Comparison of ENCODE assay signal across 16 cellular contexts in the genomic region with DNA sequence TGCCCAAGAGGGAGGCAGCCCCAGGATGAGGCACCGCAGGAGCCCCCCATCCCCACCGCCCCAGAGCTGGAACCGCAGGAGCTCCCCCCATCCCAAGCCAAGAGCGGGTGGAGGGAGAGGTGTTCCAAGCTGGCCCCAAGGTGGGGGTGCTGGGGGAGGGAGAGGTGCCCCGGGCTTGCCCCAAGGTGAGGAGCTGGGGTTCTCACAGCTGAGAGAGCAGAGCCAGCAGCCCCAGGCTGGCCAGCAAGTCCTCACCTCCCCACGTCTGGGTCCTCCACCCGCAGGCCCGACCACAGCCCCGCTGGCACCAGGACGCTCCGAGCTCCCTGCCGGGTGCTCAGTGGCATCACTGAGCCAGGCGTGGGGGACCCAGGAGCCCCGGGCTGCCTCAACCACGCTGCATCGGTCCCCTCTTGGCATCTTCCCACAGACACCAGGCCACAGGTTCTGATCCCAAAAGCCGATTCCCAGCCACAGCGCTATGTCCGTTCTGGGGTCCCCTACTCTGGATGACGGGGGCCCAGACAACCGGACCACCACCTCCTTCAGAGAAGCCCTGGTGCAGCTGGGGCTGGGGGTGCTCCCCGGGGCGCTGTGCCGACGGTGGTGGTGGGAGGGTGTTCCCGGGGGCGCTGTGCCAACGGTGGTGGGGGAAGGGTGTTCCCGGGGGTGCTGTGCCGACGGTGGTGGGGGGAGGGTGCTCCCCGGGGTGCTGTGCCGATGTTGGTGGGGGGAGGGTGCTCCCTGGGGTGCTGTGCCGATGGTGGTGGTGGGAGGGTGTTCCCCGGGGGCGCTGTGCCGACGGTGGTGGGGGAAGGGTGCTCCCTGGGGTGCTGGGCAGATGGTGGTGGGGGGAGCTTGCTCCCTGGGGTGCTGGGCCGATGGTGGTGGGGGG.
"Had no signal": no experiment of that assay in that cellular context is flagged by ENCODE, and none has a peak within 500 bp of the region (broad histone marks: within the 10 kb centered on the region; RNA-seq: fewer than 3 reads in every experiment).

No MANE protein-coding gene starts in this region.

- H3K4me3 Mint-ChIP-seq: activated naive CD4-positive, alpha-beta T cell treated with anti-CD3 and anti-CD28 coated beads for 36 hours; activated naive CD8-positive, alpha-beta T cell treated with anti-CD3 and anti-CD28 coated beads, Interleukin-2, amount 10 ng/mL, durations not matched to agents 7 days and 5 days; activated T-cell treated with anti-CD3 and anti-CD28 coated beads, Interleukin-2, amount 50 U/mL, for 24 hours; nephron had no signal

- H3K4me1 ChIP-seq: parathyroid adenoma had no signal

- H3K27ac ChIP-seq: left lung, parathyroid adenoma, tibial artery had no signal

- H3K9me3 Mint-ChIP-seq: activated naive CD4-positive, alpha-beta T cell treated with anti-CD3 and anti-CD28 coated beads for 36 hours; activated naive CD8-positive, alpha-beta T cell treated with anti-CD3 and anti-CD28 coated beads, Interleukin-2, amount 10 ng/mL, durations not matched to agents 7 days and 5 days; activated T-cell treated with anti-CD3 and anti-CD28 coated beads, Interleukin-2, amount 50 U/mL, for 24 hours; activated T-helper 2 cell treated with anti-CD3 and anti-CD28 coated beads, Interferon-gamma antibody, Interleukin-2, Interleukin-4, amounts not matched to agents 10 μg/mL and 5 μg/mL and 100 μg/mL, durations not matched to agents 14 hours and 24 hours and 36 hours; nephron had no signal

- H3K27ac Mint-ChIP-seq: activated naive CD4-positive, alpha-beta T cell treated with anti-CD3 and anti-CD28 coated beads for 36 hours; activated naive CD8-positive, alpha-beta T cell treated with anti-CD3 and anti-CD28 coated beads, Interleukin-2, amount 10 ng/mL, durations not matched to agents 7 days and 5 days; activated T-cell treated with anti-CD3 and anti-CD28 coated beads, Interleukin-2, amount 50 U/mL, for 24 hours; activated T-helper 2 cell treated with anti-CD3 and anti-CD28 coated beads, Interferon-gamma antibody, Interleukin-2, Interleukin-4, amounts not matched to agents 10 μg/mL and 5 μg/mL and 100 μg/mL, durations not matched to agents 14 hours and 24 hours and 36 hours; nephron had no signal

- H3K9me3 ChIP-seq: left lung, tibial artery had no signal

- H3K9ac ChIP-seq: parathyroid adenoma had no signal

- H3K27me3 ChIP-seq: left lung, tibial artery had no signal

- H3K4me3 ChIP-seq: left lung, tibial artery had no signal

- H3K36me3 Mint-ChIP-seq: activated naive CD8-positive, alpha-beta T cell treated with anti-CD3 and anti-CD28 coated beads, Interleukin-2, amount 10 ng/mL, durations not matched to agents 7 days and 5 days had no signal

- ATAC-seq: left lung, sciatic nerve had no signal

- H3K27me3 Mint-ChIP-seq: activated naive CD8-positive, alpha-beta T cell treated with anti-CD3 and anti-CD28 coated beads, Interleukin-2, amount 10 ng/mL, durations not matched to agents 7 days and 5 days; activated T-cell treated with anti-CD3 and anti-CD28 coated beads, Interleukin-2, amount 50 U/mL, for 24 hours had no signal

- DNase-seq: activated CD4-positive, alpha-beta T cell treated with anti-CD3 and anti-CD28 coated beads for 1 hour; activated naive CD4-positive, alpha-beta T cell treated with anti-CD3 and anti-CD28 coated beads for 36 hours; activated naive CD8-positive, alpha-beta T cell treated with anti-CD3 and anti-CD28 coated beads, Interleukin-2, amount 10 ng/mL, durations not matched to agents 7 days and 5 days; activated T-cell treated with anti-CD3 and anti-CD28 coated beads, Interleukin-2, amount 50 U/mL, for 24 hours; amniotic stem cell; effector CD4-positive, alpha-beta T cell; small intestine; stimulated activated CD4-positive, alpha-beta T cell treated with anti-CD3 and anti-CD28 coated beads, Interleukin-15, amount 100 ng/mL, for 24 hours; stimulated activated naive CD4-positive, alpha-beta T cell; T-helper 1 cell had no signal
